23 cellular contexts compared by ENCODE assay signal in genomic region chr10:2222631-2223030, GRCh38.
"Had no signal": no experiment of that assay in that cellular context is flagged by ENCODE, and none has a peak within 500 bp of the region (broad histone marks: within the 10 kb centered on the region; RNA-seq: fewer than 3 reads in every experiment).

No MANE protein-coding gene starts in this region.

- H3K27ac Mint-ChIP-seq: naive B cell; nephron progenitor cell; stimulated activated effector memory CD8-positive, alpha-beta T cell treated with anti-CD3 and anti-CD28 coated beads, Interleukin-12 subunit alpha, Interleukin-12 subunit beta, amount 100 ng/mL, for 72 hours had no signal

- DNase-seq: cortex of kidney; dorsolateral prefrontal cortex; effector CD8-positive, alpha-beta T cell; gastrocnemius medialis; glutamatergic neuron; islet precursor cell; left cardiac atrium; left ventricle myocardium inferior; lower lobe of right lung; mesendoderm; naive B cell; nephron progenitor cell; right lobe of liver; stimulated activated CD4-positive, alpha-beta T cell treated with anti-CD3 and anti-CD28 coated beads, Interleukin-4, amount 100 ng/mL, for 1 hour; stimulated activated CD8-positive, alpha-beta memory T cell treated with anti-CD3 and anti-CD28 coated beads, Interleukin-4, amount 100 ng/mL, for 48 hours; stimulated activated naive CD8-positive, alpha-beta T cell treated with anti-CD3 and anti-CD28 coated beads, Interleukin-15, Interleukin-2, amounts not matched to agents 100 U/mL and 50 U/mL, for 24 hours; tibial artery; upper lobe of left lung; uterus had no signal

- H3K9me3 Mint-ChIP-seq: stimulated activated effector memory CD8-positive, alpha-beta T cell treated with anti-CD3 and anti-CD28 coated beads, Interleukin-12 subunit alpha, Interleukin-12 subunit beta, amount 100 ng/mL, for 72 hours had no signal

- H3K36me3 ChIP-seq: esophagus muscularis mucosa, gastrocnemius medialis, left ventricle myocardium inferior, lower lobe of right lung, prostate gland, right lobe of liver, tibial artery, upper lobe of left lung, uterus had no signal

- H3K4me3 ChIP-seq: dorsolateral prefrontal cortex, esophagus muscularis mucosa, gastrocnemius medialis, left ventricle myocardium inferior, lower lobe of right lung, prostate gland, right lobe of liver, tibial artery, upper lobe of left lung, uterus had no signal

- H3K4me1 Mint-ChIP-seq: stimulated activated effector memory CD8-positive, alpha-beta T cell treated with anti-CD3 and anti-CD28 coated beads, Interleukin-12 subunit alpha, Interleukin-12 subunit beta, amount 100 ng/mL, for 72 hours had no signal

- H3K79me2 ChIP-seq: parathyroid adenoma had no signal

- H3K4me3 Mint-ChIP-seq: naive B cell; nephron progenitor cell; stimulated activated effector memory CD8-positive, alpha-beta T cell treated with anti-CD3 and anti-CD28 coated beads, Interleukin-12 subunit alpha, Interleukin-12 subunit beta, amount 100 ng/mL, for 72 hours had no signal

- H3K9me3 ChIP-seq: esophagus muscularis mucosa, gastrocnemius medialis, lower lobe of right lung, prostate gland, right lobe of liver, tibial artery, upper lobe of left lung, uterus had no signal

- H3K36me3 Mint-ChIP-seq: naive B cell; stimulated activated effector memory CD8-positive, alpha-beta T cell treated with anti-CD3 and anti-CD28 coated beads, Interleukin-12 subunit alpha, Interleukin-12 subunit beta, amount 100 ng/mL, for 72 hours had no signal

- H2AFZ ChIP-seq: parathyroid adenoma had no signal

- H3K27me3 ChIP-seq: gastrocnemius medialis, right lobe of liver, tibial artery, upper lobe of left lung, uterus had no signal

- H3K4me1 ChIP-seq: esophagus muscularis mucosa, gastrocnemius medialis, left ventricle myocardium inferior, lower lobe of right lung, parathyroid adenoma, prostate gland, right lobe of liver, tibial artery, upper lobe of left lung, uterus had no signal

- H3K27ac ChIP-seq: dorsolateral prefrontal cortex, esophagus muscularis mucosa, gastrocnemius medialis, left ventricle myocardium inferior, lower lobe of right lung, parathyroid adenoma, prostate gland, right lobe of liver, tibial artery, upper lobe of left lung, uterus had no signal
